In the genomic region with DNA sequence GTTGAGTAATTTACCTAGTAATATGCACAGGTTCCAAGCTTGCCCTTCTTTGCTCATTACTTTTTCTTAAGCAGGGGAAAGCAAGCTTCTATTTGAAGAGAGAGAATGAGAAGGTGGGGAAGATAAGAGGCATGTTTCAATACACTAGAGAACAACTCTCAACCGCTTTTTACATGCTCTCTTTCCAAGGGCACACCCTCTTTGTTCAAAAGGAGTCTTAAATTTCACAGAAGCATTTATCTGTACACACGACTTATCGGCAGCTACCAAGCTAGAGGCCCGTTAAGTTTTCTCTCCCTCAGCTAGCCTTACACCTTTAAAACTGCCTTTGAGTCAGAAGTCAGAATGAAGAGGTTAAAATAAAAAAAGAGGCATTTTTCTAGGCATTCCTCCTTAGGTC, we compare ENCODE assay signal across 18 cellular contexts.
DNase-seq lines count a peak whose midpoint lies in the region; ATAC-seq and TF ChIP-seq lines count a peak whose summit lies in the region.
"Had no signal": no experiment of that assay in that cellular context is flagged by ENCODE, and none has a peak within 500 bp of the region (broad histone marks: within the 10 kb centered on the region; RNA-seq: fewer than 3 reads in every experiment).

No MANE protein-coding gene starts in this region.

- no peaks in the 10 kb centered on the region for H3K27me3 ChIP-seq in osteoblast (ENCODE audit: insufficient read depth, low read length)
- H3K27me3 ChIP-seq in brain microvascular endothelial cell (replicated peaks), result no peaks in the 10 kb centered on the region
- H3K27me3 ChIP-seq: breast epithelium, heart left ventricle had no signal

- no peak overlapping the region for H3K4me3 Mint-ChIP-seq in central memory CD8-positive, alpha-beta T cell

- H3K27me3 Mint-ChIP-seq in central memory CD8-positive, alpha-beta T cell, result no peaks in the 10 kb centered on the region

- ATAC-seq in central memory CD8-positive, alpha-beta T cell (replicated peaks; ENCODE audit: extremely low read depth, poor library complexity, severe bottlenecking), result no peak
- ATAC-seq: heart left ventricle; stimulated activated naive CD8-positive, alpha-beta T cell treated with anti-CD3 and anti-CD28 coated beads, Interleukin-15, Interleukin-2, amounts not matched to agents 100 U/mL and 50 U/mL, for 24 hours had no signal

- H3K4me3 ChIP-seq in osteoblast (ENCODE audit: insufficient read depth, low read length), result no peak overlapping the region
- no peak overlapping the region for H3K4me3 ChIP-seq in brain microvascular endothelial cell (ENCODE audit: low read depth, low read length)
- H3K4me3 ChIP-seq: breast epithelium, heart left ventricle, lung had no signal

- H3K36me3 Mint-ChIP-seq in central memory CD8-positive, alpha-beta T cell (ENCODE audit: insufficient read depth), result peaks cover 20% of the 10 kb centered on the region

- H3K4me2 ChIP-seq in osteoblast (ENCODE audit: insufficient read depth, low read length), result no peak overlapping the region

- H3K9me3 Mint-ChIP-seq in central memory CD8-positive, alpha-beta T cell, result no peaks in the 10 kb centered on the region
- H3K9me3 Mint-ChIP-seq: neural crest cell had no signal

- DNase-seq in NCI-H2107 treated with DMSO at 0.1 percent for 48 hours (lab: John Stamatoyannopoulos, UW; ENCODE audit: unreplicated experiment) (peak; percentile 11), NCI-H2107 (lab: John Stamatoyannopoulos, UW) (no peak), NCI-H187 treated with DMSO at 0.1 percent for 48 hours (lab: John Stamatoyannopoulos, UW) (peak; percentile 15), osteoblast (ENCODE audit: insufficient read length, low spot score, missing footprints) (peak; percentile 19), NCI-H2227 (lab: John Stamatoyannopoulos, UW; ENCODE audit: unreplicated experiment) (no peak), brain microvascular endothelial cell (no peak), GM20000 (ENCODE audit: low spot score) (no peak)
- DNase-seq in central memory CD8-positive, alpha-beta T cell (ENCODE audit: low spot score in 2 of 2), result no peak
- DNase-seq: 8988T; GOT3; heart left ventricle; KG1; NCI-H446; Right ventricle myocardium superior; stimulated activated naive CD8-positive, alpha-beta T cell treated with anti-CD3 and anti-CD28 coated beads, Interleukin-15, Interleukin-2, amounts not matched to agents 100 U/mL and 50 U/mL, for 24 hours had no signal

- peaks cover 6% of the 10 kb centered on the region for H3K36me3 ChIP-seq in osteoblast (ENCODE audit: insufficient read depth, low read length)
- H3K36me3 ChIP-seq in brain microvascular endothelial cell (replicated peaks), result peaks cover 2% of the 10 kb centered on the region
- H3K36me3 ChIP-seq: breast epithelium had no signal

- no peak overlapping the region for H2AFZ ChIP-seq in osteoblast (ENCODE audit: low read length)

- H3K4me1 ChIP-seq in osteoblast (ENCODE audit: insufficient read depth, low read length), result peaks cover 3% of the 10 kb centered on the region
- H3K4me1 ChIP-seq: breast epithelium had no signal

- H3K27ac Mint-ChIP-seq in central memory CD8-positive, alpha-beta T cell (ENCODE audit: low read depth), result peak overlapping the region; percentile 77

- peaks cover 24% of the 10 kb centered on the region for H4K20me1 ChIP-seq in osteoblast (ENCODE audit: insufficient read depth, low read length)

- H3K4me1 Mint-ChIP-seq in central memory CD8-positive, alpha-beta T cell, result peaks cover 65% of the 10 kb centered on the region

- H3K27ac ChIP-seq in osteoblast (ENCODE audit: low read depth, low read length), result no peak overlapping the region
- H3K27ac ChIP-seq in brain microvascular endothelial cell, result no peak overlapping the region
- H3K27ac ChIP-seq: breast epithelium, heart left ventricle had no signal

- in situ Hi-C loops in brain microvascular endothelial cell (cut with HindIII; ENCODE audit: low pct_ligation_motif_present, low sequenced_read_pairs), result no loop called here

- peaks cover 79% of the 10 kb centered on the region for H3K79me2 ChIP-seq in osteoblast (ENCODE audit: insufficient read depth, low read length)

- no peak for TF ChIP-seq CTCF in osteoblast (IDR thresholded peaks at IDR 0.05; ENCODE audit: extremely low read depth, low read depth, low read length)
- no peak for TF ChIP-seq CTCF in brain microvascular endothelial cell (IDR thresholded peaks at IDR 0.05; ENCODE audit: low read depth, low read length, missing control alignments)
- no peak for TF ChIP-seq CTCF in GM20000 (IDR thresholded peaks at IDR 0.05; ENCODE audit: extremely low read depth, missing control alignments)

- no peaks in the 10 kb centered on the region for H3K9me3 ChIP-seq in osteoblast (ENCODE audit: low read depth, low read length)
- H3K9me3 ChIP-seq: breast epithelium, heart left ventricle had no signal

Comparison
In these comparisons a context has a peak if more than half of its experiments do, and no peak if none do; other contexts are left out.
1. DNase-seq: peak in NCI-H2107 treated with DMSO at 0.1 percent for 48 hours (single experiment), NCI-H187 treated with DMSO at 0.1 percent for 48 hours (single experiment) and osteoblast (single experiment); none in NCI-H2107 (single experiment), central memory CD8-positive, alpha-beta T cell (0 of 2), NCI-H2227 (single experiment), brain microvascular endothelial cell (single experiment) and GM20000 (single experiment).